Comparison of ENCODE assay signal across 19 cellular contexts in the genomic region with DNA sequence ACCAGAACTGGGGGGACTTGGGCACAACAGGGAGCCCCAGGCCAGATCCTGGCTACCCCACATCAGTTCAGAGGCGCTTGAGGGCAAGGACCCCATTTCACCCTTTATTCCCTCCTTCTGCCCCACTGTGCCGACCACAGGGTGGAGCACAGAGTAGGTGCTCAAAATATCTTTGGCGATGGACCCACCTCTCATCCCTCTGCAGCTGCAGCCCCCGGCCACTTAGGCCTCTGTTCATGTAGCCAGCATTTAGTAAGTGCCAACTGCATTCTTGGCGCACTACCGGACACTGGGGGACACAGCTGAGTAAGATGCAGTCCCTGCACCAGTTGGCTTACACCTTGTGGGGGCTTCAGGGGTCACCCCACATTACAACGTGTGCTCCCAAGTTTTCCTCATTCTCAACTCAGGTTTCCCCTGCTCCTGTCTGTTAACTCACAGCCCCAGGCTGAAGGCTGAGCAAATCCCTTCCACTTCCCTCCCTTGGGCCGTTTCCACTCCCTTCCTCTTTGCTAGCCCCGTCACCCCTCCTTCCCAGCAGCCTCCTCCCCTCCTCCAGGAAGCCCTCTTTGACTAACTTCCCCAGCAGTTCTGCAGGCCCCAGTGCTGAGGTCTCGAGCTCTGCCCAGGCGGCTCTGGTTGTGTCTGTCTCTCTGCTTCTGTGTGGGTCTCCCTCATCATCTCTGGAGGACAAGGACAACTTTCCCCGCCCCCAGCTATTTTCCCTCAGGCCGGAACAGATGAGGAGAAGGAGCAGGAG. TPM values are rescaled to one million over a fixed set of nuclear protein-coding genes. Genes with fewer than 3 reads are reported as not detected.
A peak's percentile ranks its signal among the peaks of the same experiment; 100 is the strongest.
DNase-seq lines count a peak whose midpoint lies in the region; ATAC-seq, FAIRE-seq and TF ChIP-seq lines count a peak whose summit lies in the region.
"Had no signal": no experiment of that assay in that cellular context is flagged by ENCODE, and none has a peak within 500 bp of the region (broad histone marks: within the 10 kb centered on the region; RNA-seq: fewer than 3 reads in every experiment).

No MANE protein-coding gene starts in this region.

- H3K56ac ChIP-seq in H9 (ENCODE audit: insufficient read length, low read depth, low read length): no peak overlapping the region

- H3K4me1 ChIP-seq in HCT116 (ENCODE audit: control insufficient read depth in 1 of 2, insufficient read depth in 2 of 2, low read length in 2 of 2) (peaks cover 33 to 65% of the 10 kb centered on the region in 2 experiments), K562 (replicated peaks in 1 of 2; ENCODE audit: control insufficient read depth in 2 of 2, insufficient read depth in 2 of 2, low read length in 2 of 2) (no peaks in the 10 kb centered on the region), H9 (ENCODE audit: insufficient read depth, low read length) (no peaks in the 10 kb centered on the region)

- BruUV-seq in HCT116 (replicated peaks; lab: Mats Ljungman, UMichigan) (no TSS peak), K562 (replicated peaks; lab: Mats Ljungman, UMichigan) (no TSS peak)

- H3K27me3 Mint-ChIP-seq in progenitor cell of endocrine pancreas (peaks cover 11% of the 10 kb centered on the region), H9 (ENCODE audit: low read depth) (no peaks in the 10 kb centered on the region; the same call in 1 of the 2 replicates)

- no peak overlapping the region for H3K4ac ChIP-seq in H9 (ENCODE audit: low read depth, low read length)

- H2BK5ac ChIP-seq in H9 (ENCODE audit: insufficient read length, low read length): no peak overlapping the region

- H2BK15ac ChIP-seq in H9 (ENCODE audit: low read depth, low read length): no peak overlapping the region

- no peaks in the 10 kb centered on the region for H3K9me1 ChIP-seq in K562 (ENCODE audit: control insufficient read depth, insufficient read depth, low read length)

- no peak for TF ChIP-seq EP300 in K562 (IDR thresholded peaks at IDR 0.05; ENCODE audit: low read length)

- no peak overlapping the region for H3T11ph ChIP-seq in H9 (ENCODE audit: low read length)

- no peak for DNase-seq in HCT116 (ENCODE audit: low read depth, low spot score)
- peak; percentile 29 for DNase-seq in NOMO-1 treated with DMSO at 0.1 percent for 48 hours (lab: John Stamatoyannopoulos, UW; ENCODE audit: unreplicated experiment)
- no peak for DNase-seq in K562 (ENCODE audit: extremely low read depth in 1 of 4, low spot score in 3 of 4)
- no peak for DNase-seq in progenitor cell of endocrine pancreas (ENCODE audit: low spot score, unreplicated experiment)
- DNase-seq in GM10248 (ENCODE audit: extremely low spot score): no peak
- no peak for DNase-seq in Right ventricle myocardium superior
- no peak for DNase-seq in T1000 (lab: John Stamatoyannopoulos, UW)
- no peak for DNase-seq in H9
- DNase-seq: activated CD8-positive, alpha-beta memory T cell treated with anti-CD3 and anti-CD28 coated beads for 24 hours; amniotic stem cell; foreskin melanocyte; spleen had no signal

- in situ Hi-C loops in K562 (cut with MboI): no loop called here

- H3K4me3 Mint-ChIP-seq in progenitor cell of endocrine pancreas (ENCODE audit: low read depth): no peak overlapping the region
- no peak overlapping the region for H3K4me3 Mint-ChIP-seq in H9

- no peaks in the 10 kb centered on the region for H3K9me3 ChIP-seq in HCT116 (ENCODE audit: control insufficient read depth in 1 of 2, insufficient read depth in 1 of 2, low read depth in 1 of 2, low read length in 2 of 2)
- no peaks in the 10 kb centered on the region for H3K9me3 ChIP-seq in K562 (replicated peaks; ENCODE audit: control insufficient read depth, insufficient read depth, low read depth, low read length)
- no peaks in the 10 kb centered on the region for H3K9me3 ChIP-seq in H9 (ENCODE audit: control insufficient read depth, low read depth, low read length)
- H3K9me3 ChIP-seq: BLaER1, spleen, tibial nerve had no signal

- H3K9ac ChIP-seq in HCT116 (ENCODE audit: low read length): peak overlapping the region; percentile 56
- H3K9ac ChIP-seq in K562 (ENCODE audit: insufficient read depth in 1 of 2, low read depth in 2 of 2, low read length in 2 of 2): no peak overlapping the region
- H3K9ac ChIP-seq in H9 (ENCODE audit: extremely low read depth, insufficient read length, low read length): no peak overlapping the region
- H3K9ac ChIP-seq: BLaER1 had no signal

- H3K36me3 Mint-ChIP-seq in progenitor cell of endocrine pancreas (ENCODE audit: insufficient read depth) (no peaks in the 10 kb centered on the region), H9 (ENCODE audit: insufficient read depth in 1 of 3, low read depth in 3 of 3) (no peaks in the 10 kb centered on the region)

- FAIRE-seq in K562 (lab: Jason Lieb, UNC): no peak
- FAIRE-seq: endometrium, GM19239 had no signal

- no peak overlapping the region for H2BK12ac ChIP-seq in H9 (ENCODE audit: insufficient read length, low read depth, low read length)

- intact Hi-C loops in HCT116 (cut with micrococcal nuclease): no loop called here
- intact Hi-C loops in K562 (cut with micrococcal nuclease): no loop called here
- intact Hi-C loops in Right ventricle myocardium superior (cut with DNase I): no loop called here

- no peak overlapping the region for H2AK5ac ChIP-seq in H9 (ENCODE audit: insufficient read length, low read length)

- H3K27me3 ChIP-seq in HCT116 (ENCODE audit: insufficient read depth, low read length) (peaks cover 7% of the 10 kb centered on the region; the same call in 1 of the 2 replicates), K562 (ENCODE audit: control insufficient read depth in 2 of 2, insufficient read depth in 2 of 2, low read length in 2 of 2) (peaks cover 24 to 55% of the 10 kb centered on the region in 2 experiments), H9 (ENCODE audit: insufficient read depth, low read length) (no peaks in the 10 kb centered on the region)
- H3K27me3 ChIP-seq: BLaER1, spleen, tibial nerve had no signal

- H4K5ac ChIP-seq in H9 (ENCODE audit: insufficient read length, low read depth, low read length): no peak overlapping the region

- H3K36me3 ChIP-seq in HCT116 (ENCODE audit: control insufficient read depth in 1 of 2, insufficient read depth in 2 of 2, low read length in 2 of 2): no peaks in the 10 kb centered on the region
- H3K36me3 ChIP-seq in K562 (ENCODE audit: control insufficient read depth, insufficient read depth, low read length): no peaks in the 10 kb centered on the region
- H3K36me3 ChIP-seq: BLaER1, spleen, tibial nerve had no signal

- H3K9me2 ChIP-seq in HCT116 (ENCODE audit: insufficient read depth): no peaks in the 10 kb centered on the region

- H3K4me2 ChIP-seq in HCT116 (ENCODE audit: low read length) (peak overlapping the region; percentile 66), K562 (ENCODE audit: insufficient read depth, low read length) (no peak overlapping the region), H9 (ENCODE audit: insufficient read depth, insufficient read length, low read length) (no peak overlapping the region)
- H3K4me2 ChIP-seq: BLaER1 had no signal

- no peak overlapping the region for H2AFZ ChIP-seq in HCT116 (ENCODE audit: low read depth, low read length, poor library complexity, severe bottlenecking)
- H2AFZ ChIP-seq in K562 (ENCODE audit: low read depth, low read length): no peak overlapping the region
- no peak overlapping the region for H2AFZ ChIP-seq in H9 (ENCODE audit: low read length)

- TF ChIP-seq POLR2A in HCT116 (IDR thresholded peaks at IDR 0.05; ENCODE audit: borderline replicate concordance, extremely low read depth, insufficient read depth, insufficient read length): no peak
- TF ChIP-seq POLR2A in K562 (conservative IDR thresholded peaks at IDR 0.05): no peak

- no peak overlapping the region for H4K8ac ChIP-seq in H9 (replicated peaks; ENCODE audit: insufficient read length, low read depth, low read length)

- no peak overlapping the region for H4K91ac ChIP-seq in H9 (ENCODE audit: insufficient read length, low read depth, low read length)

- H3K79me2 ChIP-seq in HCT116 (ENCODE audit: insufficient read depth, low read length) (no peaks in the 10 kb centered on the region), K562 (ENCODE audit: control insufficient read depth, insufficient read depth, low read length) (no peaks in the 10 kb centered on the region), H9 (ENCODE audit: insufficient read depth, low read length) (no peaks in the 10 kb centered on the region)

- H3K23me2 ChIP-seq in H9 (ENCODE audit: insufficient read length, low read depth, low read length, poor library complexity, severe bottlenecking): no peaks in the 10 kb centered on the region

- no peak overlapping the region for H3K27ac ChIP-seq in HCT116 (ENCODE audit: low read depth, low read length)
- H3K27ac ChIP-seq in K562 (ENCODE audit: extremely low read depth, low read depth, low read length): no peak overlapping the region
- no peak overlapping the region for H3K27ac ChIP-seq in H9 (ENCODE audit: insufficient read length, low read depth, low read length)
- H3K27ac ChIP-seq: BLaER1, tibial nerve had no signal

- H3K27ac Mint-ChIP-seq in progenitor cell of endocrine pancreas (peak overlapping the region; percentile 82), H9 (peak overlapping the region in 1 of 3 experiments; percentile 82; a peak in 2 of 7 replicates)
- H3K27ac Mint-ChIP-seq: activated T-helper 2 cell treated with anti-CD3 and anti-CD28 coated beads, Interferon-gamma antibody, Interleukin-2, Interleukin-4, amounts not matched to agents 10 μg/mL and 5 μg/mL and 100 μg/mL, durations not matched to agents 14 hours and 24 hours and 36 hours had no signal

- ATAC-seq in HCT116: no peak
- ATAC-seq in K562: no peak
- ATAC-seq in Right ventricle myocardium superior (ENCODE audit: poor library complexity): no peak
- ATAC-seq: SK-N-SH treated with all-trans-retinoic acid at 6 μM for 48 hours had no signal

- no peaks in the 10 kb centered on the region for H4K20me1 ChIP-seq in HCT116 (ENCODE audit: insufficient read depth)
- H4K20me1 ChIP-seq in K562 (replicated peaks; ENCODE audit: control insufficient read depth, insufficient read depth, low read length): no peaks in the 10 kb centered on the region
- peaks cover 4% of the 10 kb centered on the region for H4K20me1 ChIP-seq in H9 (ENCODE audit: control insufficient read depth, insufficient read depth, insufficient read length)
- H4K20me1 ChIP-seq: BLaER1 had no signal

- TF ChIP-seq CTCF in HCT116 (IDR thresholded peaks at IDR 0.05 in 2 of 3, conservative IDR thresholded peaks at IDR 0.05 in 1 of 3; ENCODE audit: borderline replicate concordance in 1 of 3, insufficient read depth in 1 of 3, low read depth in 2 of 3, low read length in 2 of 3) (no peak), K562 (IDR thresholded peaks at IDR 0.05 in 2 of 3, conservative IDR thresholded peaks at IDR 0.05 in 1 of 3; ENCODE audit: insufficient read depth in 2 of 3, low read depth in 1 of 3, low read length in 3 of 3) (no peak), progenitor cell of endocrine pancreas (IDR thresholded peaks at IDR 0.05; ENCODE audit: unreplicated experiment) (no peak), GM10248 (IDR thresholded peaks at IDR 0.05; ENCODE audit: control extremely low read depth, extremely low read depth, low read depth, missing control alignments) (no peak), H9 (conservative IDR thresholded peaks at IDR 0.05) (no peak)

- H2BK120ac ChIP-seq in H9 (ENCODE audit: low read depth, low read length, poor library complexity, severe bottlenecking): no peak overlapping the region

- H3K9me3 Mint-ChIP-seq in progenitor cell of endocrine pancreas (ENCODE audit: low read depth) (no peaks in the 10 kb centered on the region), H9 (peaks cover 0 to 3% of the 10 kb centered on the region in 2 experiments; a peak in 1 of 5 replicates)
- H3K9me3 Mint-ChIP-seq: activated T-helper 2 cell treated with anti-CD3 and anti-CD28 coated beads, Interferon-gamma antibody, Interleukin-2, Interleukin-4, amounts not matched to agents 10 μg/mL and 5 μg/mL and 100 μg/mL, durations not matched to agents 14 hours and 24 hours and 36 hours had no signal

- POLR2A ChIA-PET in HCT116 (lab: Charles Lee): no interaction called here
- POLR2A ChIA-PET in K562 (lab: Yijun Ruan, JAX): interaction anchor here (0.5 to 0.9 kb wide), 2 partner anchors 17 to 19 kb away, joined by 3 to 4 read pairs; no protein-coding TSS in a partner anchor
- POLR2A ChIA-PET in GM10248 (lab: Yijun Ruan, JAX): no interaction called here

- CTCF ChIA-PET in HCT116 (lab: Charles Lee): interaction anchor here (0.5 to 0.7 kb wide), 2 partner anchors 10 to 151 kb away, joined by 3 to 4 read pairs; no protein-coding TSS in a partner anchor
- CTCF ChIA-PET in K562 (lab: Yijun Ruan, JAX; ENCODE audit: low intra/inter-chr PET ratio): no interaction called here
- CTCF ChIA-PET in GM10248 (lab: Yijun Ruan, JAX): interaction anchor here (1.9 to 2.1 kb wide), 2 partner anchors 8 to 162 kb away, joined by 6 to 8 read pairs; no protein-coding TSS in a partner anchor

- peak overlapping the region in 1 of 2 experiments; percentile 19; a peak in 1 of 4 replicates for H3K4me3 ChIP-seq in HCT116 (replicated peaks in 1 of 2; ENCODE audit: low read depth in 1 of 2, low read length in 2 of 2)
- H3K4me3 ChIP-seq in K562: no peak overlapping the region
- H3K4me3 ChIP-seq: BLaER1, spleen, tibial nerve had no signal

- 3% methylated on average over 13 of the region's 13 CpGs for WGBS in K562 (ENCODE audit: insufficient coverage, low coverage, missing lambda C conversion rate)
- no CpG with 5 or more reads among the region's 13 CpGs for WGBS in H9 (ENCODE audit: extremely low coverage, insufficient read length, low lambda C conversion rate)

- no peak overlapping the region for H3K23ac ChIP-seq in H9 (ENCODE audit: insufficient read length, low read depth, low read length)

- no peak for TF ChIP-seq RAD21 in HCT116 (IDR thresholded peaks at IDR 0.05; ENCODE audit: low read depth)
- no peak for TF ChIP-seq RAD21 in K562 (CRISPR knock-in tag; conservative IDR thresholded peaks at IDR 0.05 in 1 of 2, IDR thresholded peaks at IDR 0.05 in 1 of 2)

- no peak overlapping the region for H3K18ac ChIP-seq in H9 (ENCODE audit: insufficient read length, low read depth, low read length)

- H2BK20ac ChIP-seq in H9 (ENCODE audit: low read depth, low read length, poor library complexity, severe bottlenecking): no peak overlapping the region

- H3K14ac ChIP-seq in H9 (ENCODE audit: insufficient read depth, low read length): no peak overlapping the region

- RAD21 ChIA-PET in HCT116 (lab: Charles Lee; ENCODE audit: low non-redundant PET in 1 of 2, low total read pairs in 2 of 2, uncharacterized antibody in 2 of 2, unreplicated experiment in 2 of 2): no interaction called here

- H3K79me1 ChIP-seq in H9 (ENCODE audit: insufficient read depth, low read depth, low read length, poor library complexity, severe bottlenecking): no peaks in the 10 kb centered on the region

- H3K4me1 Mint-ChIP-seq in progenitor cell of endocrine pancreas (ENCODE audit: low read depth): peaks cover 6% of the 10 kb centered on the region
- peaks cover 17 to 27% of the 10 kb centered on the region in 2 experiments for H3K4me1 Mint-ChIP-seq in H9

RNA-seq across cellular contexts. Expression of a gene that starts 26.5 kb away (rescaled TPM):
- total RNA-seq in HCT116 (2021; ENCODE audit: unreplicated experiment) (8.8 TPM), K562 (2014; rRNA removed) (not detected in 2 replicates), K562 (2014; rRNA removed; fragmentation: Illumina TruSeq; extraction: Trizol) (not detected in 2 replicates), K562 (2015; rRNA removed; fragmentation: Illumina TruSeq; extraction: Trizol) (not detected in 2 replicates), K562 (2021) (not detected in 2 replicates), progenitor cell of endocrine pancreas (0.07 and 0.20 TPM in 2 replicates), Right ventricle myocardium superior (not detected), H9 (2021) (0.07 TPM in 1 of 2 replicates, not detected in the other)
- 14.4 and 24.3 TPM in 2 replicates for polyA plus RNA-seq in HCT116 (2012)
- total RNA-seq in K562 (2011; cell fraction: chromatin; rRNA removed; ENCODE audit: low replicate concordance): not detected in 2 replicates
- not detected in 2 replicates for total RNA-seq in K562 (2011; cell fraction: nucleolus; rRNA removed)
- not detected in 2 replicates for total RNA-seq in K562 (2011; cell fraction: nucleoplasm; rRNA removed)
- polyA plus RNA-seq in K562 (2011; rRNA removed) (not detected in 2 replicates), K562 (2014; fragmentation: Illumina TruSeq; extraction: Trizol) (not detected in 2 replicates), K562 (2014; fragmentation: Nextera tagmentation; extraction: Ambion mirVana) (not detected), K562 (2014; rRNA removed) (not detected in 2 replicates)
- polyA plus RNA-seq in K562 (2011; cell fraction: cytosol; rRNA removed): not detected in 2 replicates
- not detected in 2 replicates for polyA plus RNA-seq in K562 (2011; cell fraction: nucleus; rRNA removed)
- not detected in 2 replicates for polyA plus RNA-seq in K562 (2012)
- polyA minus RNA-seq in K562 (2011; rRNA and poly(A)+ RNA removed): not detected in 2 replicates
- 0.29 and 1.0 TPM in 2 replicates for polyA minus RNA-seq in K562 (2011; cell fraction: cytosol; rRNA and poly(A)+ RNA removed)
- polyA minus RNA-seq in K562 (2011; cell fraction: nucleus; rRNA and poly(A)+ RNA removed): 0.13 TPM in 1 of 2 replicates, not detected in the other
- total RNA-seq: activated T-helper 2 cell treated with anti-CD3 and anti-CD28 coated beads, Interferon-gamma antibody, Interleukin-2, Interleukin-4, amounts not matched to agents 10 μg/mL and 5 μg/mL and 100 μg/mL, durations not matched to agents 14 hours and 24 hours and 36 hours; cerebellum; tibial nerve had no signal
